In genomic region chr22:37163618-37164534, GRCh38 we compare ENCODE assay signal across 1 cellular context.
A peak's percentile ranks its signal among the peaks of the same experiment; 100 is the strongest.
TF ChIP-seq lines count a peak whose summit lies in the region.

No MANE protein-coding gene starts in this region.

TF ChIP-seq in GM12878, 131 proteins besides CTCF, POLR2A, EP300 and RAD21 (continued from another document and continues in another):
- TF ChIP-seq RCOR1 (conservative IDR thresholded peaks at IDR 0.05; ENCODE audit: low read depth, low read length) (no peak; the same call in 1 of the 2 replicates), ETV6 (conservative IDR thresholded peaks at IDR 0.05 in 1 of 2, IDR thresholded peaks at IDR 0.05 in 1 of 2; ENCODE audit: borderline replicate concordance in 1 of 2, low read depth in 1 of 2) (peak in 1 of 2 experiments; percentile 73; a peak in 2 of 4 replicates), PAX8 (IDR thresholded peaks at IDR 0.05) (no peak), NR2C1 (IDR thresholded peaks at IDR 0.05) (peak; percentile 36; the same call in 1 of the 2 replicates), E2F8 (IDR thresholded peaks at IDR 0.05; ENCODE audit: low read depth, partially characterized antibody) (no peak), BRCA1 (IDR thresholded peaks at IDR 0.05; ENCODE audit: low read depth, low read length) (0 out of 2 replicates have a peak, but pooled peaks have one; percentile 26), POLR2AphosphoS5 (IDR thresholded peaks at IDR 0.05; ENCODE audit: low read length) (peak; percentile 76), BHLHE40 (IDR thresholded peaks at IDR 0.05; ENCODE audit: borderline replicate concordance in 1 of 2, low read depth in 2 of 2, low read length in 1 of 2) (peak; percentile 94 to 96), USF2 (IDR thresholded peaks at IDR 0.05; ENCODE audit: borderline replicate concordance, low read depth, low read length) (no peak; the same call in 1 of the 2 replicates), CHD4 (IDR thresholded peaks at IDR 0.05) (no peak), SREBF1 (IDR thresholded peaks at IDR 0.05; ENCODE audit: low read length) (no peak), ZBTB4 (CRISPR knock-in tag; IDR thresholded peaks at IDR 0.05) (no peak), ELK1 (IDR thresholded peaks at IDR 0.05; ENCODE audit: low read depth, low read length) (peak; percentile 20; the same call in 1 of the 2 replicates), ZBTB11 (CRISPR knock-in tag; IDR thresholded peaks at IDR 0.05) (no peak), BCL3 (IDR thresholded peaks at IDR 0.05; ENCODE audit: borderline replicate concordance, insufficient read depth, low read depth, low read length, poor library complexity, severe bottlenecking) (peak; percentile 75), PML (IDR thresholded peaks at IDR 0.05; ENCODE audit: low read length) (no peak), TBL1XR1 (IDR thresholded peaks at IDR 0.05; ENCODE audit: low read depth, low read length) (peak; percentile 57), CHD2 (IDR thresholded peaks at IDR 0.05; ENCODE audit: borderline replicate concordance, low read depth, low read length) (peak; percentile 60), SMAD5 (IDR thresholded peaks at IDR 0.05; ENCODE audit: low read depth) (no peak), SKIL (IDR thresholded peaks at IDR 0.05; ENCODE audit: low read depth, poor library complexity, severe bottlenecking) (no peak), IRF5 (IDR thresholded peaks at IDR 0.05; ENCODE audit: borderline replicate concordance) (no peak), ZNF592 (IDR thresholded peaks at IDR 0.05) (0 out of 2 replicates have a peak, but pooled peaks have one; percentile 23), ATF3 (IDR thresholded peaks at IDR 0.05; ENCODE audit: borderline replicate concordance, extremely low read depth, low read depth, low read length) (no peak), SREBF2 (IDR thresholded peaks at IDR 0.05; ENCODE audit: low read length) (no peak), RUNX3 (IDR thresholded peaks at IDR 0.05; ENCODE audit: low read length) (no peak), TCF3 (IDR thresholded peaks at IDR 0.05; ENCODE audit: borderline replicate concordance, insufficient read depth, low read depth, low read length) (peak; percentile 57), BMI1 (IDR thresholded peaks at IDR 0.05; ENCODE audit: borderline replicate concordance) (peak; percentile 58; the same call in 1 of the 2 replicates)
